Comparison of ENCODE assay signal across 8 cellular contexts in genomic region chr12:113154351-113154973, GRCh38. TPM values are rescaled to one million over a fixed set of nuclear protein-coding genes. Genes with fewer than 3 reads are reported as not detected.
DNase-seq lines count a peak whose midpoint lies in the region; ATAC-seq and TF ChIP-seq lines count a peak whose summit lies in the region.

No MANE protein-coding gene starts in this region.

- H3K9me3 Mint-ChIP-seq in activated T-helper 2 cell treated with anti-CD3 and anti-CD28 coated beads, Interferon-gamma antibody, Interleukin-2, Interleukin-4, amounts not matched to agents 10 μg/mL and 5 μg/mL and 100 μg/mL, durations not matched to agents 14 hours and 24 hours and 36 hours, result no peaks in the 10 kb centered on the region

- peaks cover 14% of the 10 kb centered on the region for H3K4me1 ChIP-seq in A673 (ENCODE audit: insufficient read depth, low read length, poor library complexity, severe bottlenecking)
- peaks cover 8 to 34% (median 26%) of the 10 kb centered on the region in 4 donors for H3K4me1 ChIP-seq in transverse colon

- POLR2A ChIA-PET in A673 (lab: Charles Lee; ENCODE audit: low non-redundant PET) (no interaction called here), GM10248 (lab: Yijun Ruan, JAX) (no interaction called here)

- peak overlapping the region; percentile 45 for H3K4me3 Mint-ChIP-seq in activated T-helper 2 cell treated with anti-CD3 and anti-CD28 coated beads, Interferon-gamma antibody, Interleukin-2, Interleukin-4, amounts not matched to agents 10 μg/mL and 5 μg/mL and 100 μg/mL, durations not matched to agents 14 hours and 24 hours and 36 hours (ENCODE audit: low read depth)

- ATAC-seq in HG02938 (IDR thresholded peaks at IDR 0.05; ENCODE audit: unreplicated experiment), result no peak

- TF ChIP-seq POLR2A in transverse colon (IDR thresholded peaks at IDR 0.05), result no peak

- H3K27me3 ChIP-seq in A673 (replicated peaks; ENCODE audit: insufficient read depth, low read depth, low read length, poor library complexity) (peaks cover 5% of the 10 kb centered on the region), transverse colon (peaks cover 51% of the 10 kb centered on the region)

- peaks cover 24% of the 10 kb centered on the region for H3K27me3 Mint-ChIP-seq in activated T-helper 2 cell treated with anti-CD3 and anti-CD28 coated beads, Interferon-gamma antibody, Interleukin-2, Interleukin-4, amounts not matched to agents 10 μg/mL and 5 μg/mL and 100 μg/mL, durations not matched to agents 14 hours and 24 hours and 36 hours (ENCODE audit: low read depth)

- 5% methylated on average over 43 of the region's 51 CpGs; no CpG with 5 or more reads in 1 of the 2 donors for WGBS in transverse colon (ENCODE audit: low coverage in 1 of 2), 2 donors

- no peak overlapping the region for H3K27ac Mint-ChIP-seq in activated T-helper 2 cell treated with anti-CD3 and anti-CD28 coated beads, Interferon-gamma antibody, Interleukin-2, Interleukin-4, amounts not matched to agents 10 μg/mL and 5 μg/mL and 100 μg/mL, durations not matched to agents 14 hours and 24 hours and 36 hours

- no peaks in the 10 kb centered on the region for H3K9me3 ChIP-seq in A673 (ENCODE audit: low read depth, low read length, poor library complexity, severe bottlenecking)
- H3K9me3 ChIP-seq in transverse colon, result no peaks in the 10 kb centered on the region

- CTCF ChIA-PET in A673 (lab: Charles Lee), result interaction anchor here (0.7 to 2.6 kb wide), 2 partner anchors 134 to 162 kb away, joined by 5 to 15 read pairs; no protein-coding TSS in a partner anchor
- CTCF ChIA-PET in GM10248 (lab: Yijun Ruan, JAX), result interaction anchor here (1.1 to 21.4 kb wide), 14 partner anchors 8 to 124 kb away, joined by 3 to 190 read pairs (median 6); partner anchors contain the start of gene RASAL1

- peaks cover 11% of the 10 kb centered on the region for H3K4me1 Mint-ChIP-seq in activated T-helper 2 cell treated with anti-CD3 and anti-CD28 coated beads, Interferon-gamma antibody, Interleukin-2, Interleukin-4, amounts not matched to agents 10 μg/mL and 5 μg/mL and 100 μg/mL, durations not matched to agents 14 hours and 24 hours and 36 hours (ENCODE audit: low read depth)

- H3K27ac ChIP-seq in A673 (ENCODE audit: low read depth, low read length, poor library complexity, severe bottlenecking) (no peak overlapping the region), transverse colon (no peak overlapping the region)

- H3K36me3 Mint-ChIP-seq in activated T-helper 2 cell treated with anti-CD3 and anti-CD28 coated beads, Interferon-gamma antibody, Interleukin-2, Interleukin-4, amounts not matched to agents 10 μg/mL and 5 μg/mL and 100 μg/mL, durations not matched to agents 14 hours and 24 hours and 36 hours (ENCODE audit: low read depth), result peaks cover 24% of the 10 kb centered on the region

- intact Hi-C loops in A673 (cut with micrococcal nuclease; ENCODE audit: unreplicated experiment), result loop anchor here (5.0 to 10.0 kb wide), 2 partner anchors 102 to 160 kb away; no protein-coding TSS in a partner anchor
- intact Hi-C loops in activated T-helper 2 cell treated with anti-CD3 and anti-CD28 coated beads, Interferon-gamma antibody, Interleukin-2, Interleukin-4, amounts not matched to agents 10 μg/mL and 5 μg/mL and 100 μg/mL, durations not matched to agents 14 hours and 24 hours and 36 hours (cut with micrococcal nuclease), result loop anchor here (5.0 kb wide), 2 partner anchors 57 to 162 kb away; no protein-coding TSS in a partner anchor
- intact Hi-C loops in transverse colon (cut with DNase I; ENCODE audit: low total_unique reads), result no loop called here

- H3K4me3 ChIP-seq in A673 (ENCODE audit: low read depth, low read length, poor library complexity, severe bottlenecking), result peak overlapping the region; percentile 6
- peak overlapping the region in 2 of 4 donors; percentile 18 to 24 for H3K4me3 ChIP-seq in transverse colon

- TF ChIP-seq CTCF in A673 (conservative IDR thresholded peaks at IDR 0.05; ENCODE audit: low read depth, low read length), result no peak
- TF ChIP-seq CTCF in GM10248 (IDR thresholded peaks at IDR 0.05; ENCODE audit: control extremely low read depth, extremely low read depth, low read depth, missing control alignments), result no peak
- TF ChIP-seq CTCF in transverse colon (IDR thresholded peaks at IDR 0.05), result no peak

- no peak for TF ChIP-seq EP300 in transverse colon (IDR thresholded peaks at IDR 0.05; ENCODE audit: low read depth)

- BruUV-seq in A673 (replicated peaks; lab: Mats Ljungman, UMichigan), result no TSS peak

- in situ Hi-C loops in transverse colon (cut with MboI; ENCODE audit: low pct_ligation_motif_present in 1 of 4, low pct_unique_long_range_greater_than_20kb in 1 of 4, low sequenced_read_pairs in 3 of 4), result loop anchor here in 2 of 4 donors (10.0 kb wide), 1 partner anchor 110 kb away; no protein-coding TSS in a partner anchor

- H3K36me3 ChIP-seq in A673 (ENCODE audit: insufficient read depth, low read length, poor library complexity, severe bottlenecking) (peaks cover 13% of the 10 kb centered on the region), transverse colon (peaks cover 0 to 7% (median 5%) of the 10 kb centered on the region in 4 donors)

- DNase-seq in A673 (ENCODE audit: low spot score) (peak; percentile 31), GM10248 (ENCODE audit: extremely low spot score) (peak; percentile 61), iPS-NIHi11 (ENCODE audit: low spot score) (peak; percentile 62), transverse colon (no peak), SHP77 (lab: John Stamatoyannopoulos, UW) (no peak)
- no peak for DNase-seq in activated T-helper 2 cell treated with anti-CD3 and anti-CD28 coated beads, Interferon-gamma antibody, Interleukin-2, Interleukin-4, amounts not matched to agents 10 μg/mL and 5 μg/mL and 100 μg/mL, durations not matched to agents 14 hours and 24 hours and 36 hours (ENCODE audit: low spot score)
- DNase-seq in NK-92 treated with Interleukin-12 subunit alpha and Interleukin-12 subunit beta, amount 100 ng/mL, for 24 hours (lab: John Stamatoyannopoulos, UW), result no peak

RNA-seq across cellular contexts. Expression of gene CFAP73, which starts 4.9 kb away (rescaled TPM):
- total RNA-seq in A673 (2021) (not detected in 2 replicates), transverse colon (not detected)
- total RNA-seq in activated T-helper 2 cell treated with anti-CD3 and anti-CD28 coated beads, Interferon-gamma antibody, Interleukin-2, Interleukin-4, amounts not matched to agents 10 μg/mL and 5 μg/mL and 100 μg/mL, durations not matched to agents 14 hours and 24 hours and 36 hours, result 0.14 TPM in 1 of 2 replicates, not detected in the other

RNA-seq across cellular contexts. Expression of gene RASAL1, which starts 18.9 kb away (rescaled TPM):
- 0.32 TPM in 1 of 2 replicates, not detected in the other for total RNA-seq in A673 (2021)
- 2.2 TPM in 2 replicates for total RNA-seq in activated T-helper 2 cell treated with anti-CD3 and anti-CD28 coated beads, Interferon-gamma antibody, Interleukin-2, Interleukin-4, amounts not matched to agents 10 μg/mL and 5 μg/mL and 100 μg/mL, durations not matched to agents 14 hours and 24 hours and 36 hours
- 10 to 100 TPM in 1 of 4 donors, 1 to 10 TPM in 3; 1.9 to 38.2 (median 4.9) TPM for total RNA-seq in transverse colon

RNA-seq across cellular contexts. Expression of gene DDX54, which starts 30.8 kb away (rescaled TPM):
- total RNA-seq in A673 (2021) (98.8 and 116 TPM in 2 replicates), transverse colon (10 to 100 TPM; 60.7 to 96.1 (median 72.8) TPM)
- total RNA-seq in activated T-helper 2 cell treated with anti-CD3 and anti-CD28 coated beads, Interferon-gamma antibody, Interleukin-2, Interleukin-4, amounts not matched to agents 10 μg/mL and 5 μg/mL and 100 μg/mL, durations not matched to agents 14 hours and 24 hours and 36 hours, result 115 and 118 TPM in 2 replicates

RNA-seq across cellular contexts. Expression of gene RITA1, which starts 31.1 kb away (rescaled TPM):
- total RNA-seq in A673 (2021), result 22.3 and 25.3 TPM in 2 replicates
- total RNA-seq in activated T-helper 2 cell treated with anti-CD3 and anti-CD28 coated beads, Interferon-gamma antibody, Interleukin-2, Interleukin-4, amounts not matched to agents 10 μg/mL and 5 μg/mL and 100 μg/mL, durations not matched to agents 14 hours and 24 hours and 36 hours, result 26.8 and 27.2 TPM in 2 replicates
- total RNA-seq in transverse colon, result 10 to 100 TPM; 17.5 to 41.5 (median 23.8) TPM

Comparison
In these comparisons a context has a peak if more than half of its experiments do, and no peak if none do; other contexts are left out.
1. DNase-seq: peak in A673 (single experiment), GM10248 (single experiment) and iPS-NIHi11 (single experiment); none in activated T-helper 2 cell treated with anti-CD3 and anti-CD28 coated beads, Interferon-gamma antibody, Interleukin-2, Interleukin-4, amounts not matched to agents 10 μg/mL and 5 μg/mL and 100 μg/mL, durations not matched to agents 14 hours and 24 hours and 36 hours (single experiment), transverse colon (single experiment), SHP77 (0 of 2) and NK-92 treated with Interleukin-12 subunit alpha and Interleukin-12 subunit beta, amount 100 ng/mL, for 24 hours (single experiment).